1 cellular context compared by ENCODE assay signal in genomic region chr1:149962736-149963135, GRCh38.
TF ChIP-seq lines count a peak whose summit lies in the region.

No MANE protein-coding gene starts in this region.

TF ChIP-seq in WTC11, 78 proteins besides CTCF, POLR2A, EP300 and RAD21 (continued from another document):
- no peak for TF ChIP-seq FOXP1 (CRISPR knock-in tag; IDR thresholded peaks at IDR 0.05; ENCODE audit: borderline replicate concordance)
- no peak for TF ChIP-seq FOXJ3 (CRISPR knock-in tag; IDR thresholded peaks at IDR 0.05; ENCODE audit: borderline replicate concordance)
- TF ChIP-seq ZNF232 (CRISPR knock-in tag; IDR thresholded peaks at IDR 0.05) = no peak
- no peak for TF ChIP-seq SMAD3 (CRISPR knock-in tag; IDR thresholded peaks at IDR 0.05; ENCODE audit: borderline replicate concordance)
- TF ChIP-seq NFATC4 (CRISPR knock-in tag; IDR thresholded peaks at IDR 0.05) = no peak
- TF ChIP-seq SP1 (CRISPR knock-in tag; conservative IDR thresholded peaks at IDR 0.05) = no peak
- TF ChIP-seq, protein P1, sequence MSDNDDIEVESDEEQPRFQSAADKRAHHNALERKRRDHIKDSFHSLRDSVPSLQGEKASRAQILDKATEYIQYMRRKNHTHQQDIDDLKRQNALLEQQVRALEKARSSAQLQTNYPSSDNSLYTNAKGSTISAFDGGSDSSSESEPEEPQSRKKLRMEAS (CRISPR knock-in tag; IDR thresholded peaks at IDR 0.05) = no peak
- TF ChIP-seq, protein P2, sequence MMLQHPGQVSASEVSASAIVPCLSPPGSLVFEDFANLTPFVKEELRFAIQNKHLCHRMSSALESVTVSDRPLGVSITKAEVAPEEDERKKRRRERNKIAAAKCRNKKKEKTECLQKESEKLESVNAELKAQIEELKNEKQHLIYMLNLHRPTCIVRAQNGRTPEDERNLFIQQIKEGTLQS (CRISPR knock-in tag; conservative IDR thresholded peaks at IDR 0.05) = no peak
- TF ChIP-seq ZNF219 (CRISPR knock-in tag; IDR thresholded peaks at IDR 0.05; ENCODE audit: borderline replicate concordance) = no peak
- TF ChIP-seq, protein P3, sequence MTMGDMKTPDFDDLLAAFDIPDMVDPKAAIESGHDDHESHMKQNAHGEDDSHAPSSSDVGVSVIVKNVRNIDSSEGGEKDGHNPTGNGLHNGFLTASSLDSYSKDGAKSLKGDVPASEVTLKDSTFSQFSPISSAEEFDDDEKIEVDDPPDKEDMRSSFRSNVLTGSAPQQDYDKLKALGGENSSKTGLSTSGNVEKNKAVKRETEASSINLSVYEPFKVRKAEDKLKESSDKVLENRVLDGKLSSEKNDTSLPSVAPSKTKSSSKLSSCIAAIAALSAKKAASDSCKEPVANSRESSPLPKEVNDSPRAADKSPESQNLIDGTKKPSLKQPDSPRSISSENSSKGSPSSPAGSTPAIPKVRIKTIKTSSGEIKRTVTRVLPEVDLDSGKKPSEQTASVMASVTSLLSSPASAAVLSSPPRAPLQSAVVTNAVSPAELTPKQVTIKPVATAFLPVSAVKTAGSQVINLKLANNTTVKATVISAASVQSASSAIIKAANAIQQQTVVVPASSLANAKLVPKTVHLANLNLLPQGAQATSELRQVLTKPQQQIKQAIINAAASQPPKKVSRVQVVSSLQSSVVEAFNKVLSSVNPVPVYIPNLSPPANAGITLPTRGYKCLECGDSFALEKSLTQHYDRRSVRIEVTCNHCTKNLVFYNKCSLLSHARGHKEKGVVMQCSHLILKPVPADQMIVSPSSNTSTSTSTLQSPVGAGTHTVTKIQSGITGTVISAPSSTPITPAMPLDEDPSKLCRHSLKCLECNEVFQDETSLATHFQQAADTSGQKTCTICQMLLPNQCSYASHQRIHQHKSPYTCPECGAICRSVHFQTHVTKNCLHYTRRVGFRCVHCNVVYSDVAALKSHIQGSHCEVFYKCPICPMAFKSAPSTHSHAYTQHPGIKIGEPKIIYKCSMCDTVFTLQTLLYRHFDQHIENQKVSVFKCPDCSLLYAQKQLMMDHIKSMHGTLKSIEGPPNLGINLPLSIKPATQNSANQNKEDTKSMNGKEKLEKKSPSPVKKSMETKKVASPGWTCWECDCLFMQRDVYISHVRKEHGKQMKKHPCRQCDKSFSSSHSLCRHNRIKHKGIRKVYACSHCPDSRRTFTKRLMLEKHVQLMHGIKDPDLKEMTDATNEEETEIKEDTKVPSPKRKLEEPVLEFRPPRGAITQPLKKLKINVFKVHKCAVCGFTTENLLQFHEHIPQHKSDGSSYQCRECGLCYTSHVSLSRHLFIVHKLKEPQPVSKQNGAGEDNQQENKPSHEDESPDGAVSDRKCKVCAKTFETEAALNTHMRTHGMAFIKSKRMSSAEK (CRISPR knock-in tag; IDR thresholded peaks at IDR 0.05; ENCODE audit: borderline replicate concordance) = no peak
- TF ChIP-seq ZNF121 (CRISPR knock-in tag; IDR thresholded peaks at IDR 0.05) = no peak
- no peak for TF ChIP-seq HMGA2 (CRISPR knock-in tag; IDR thresholded peaks at IDR 0.05)
- no peak for TF ChIP-seq GTF2I (CRISPR knock-in tag; conservative IDR thresholded peaks at IDR 0.05)
- TF ChIP-seq, protein P4, sequence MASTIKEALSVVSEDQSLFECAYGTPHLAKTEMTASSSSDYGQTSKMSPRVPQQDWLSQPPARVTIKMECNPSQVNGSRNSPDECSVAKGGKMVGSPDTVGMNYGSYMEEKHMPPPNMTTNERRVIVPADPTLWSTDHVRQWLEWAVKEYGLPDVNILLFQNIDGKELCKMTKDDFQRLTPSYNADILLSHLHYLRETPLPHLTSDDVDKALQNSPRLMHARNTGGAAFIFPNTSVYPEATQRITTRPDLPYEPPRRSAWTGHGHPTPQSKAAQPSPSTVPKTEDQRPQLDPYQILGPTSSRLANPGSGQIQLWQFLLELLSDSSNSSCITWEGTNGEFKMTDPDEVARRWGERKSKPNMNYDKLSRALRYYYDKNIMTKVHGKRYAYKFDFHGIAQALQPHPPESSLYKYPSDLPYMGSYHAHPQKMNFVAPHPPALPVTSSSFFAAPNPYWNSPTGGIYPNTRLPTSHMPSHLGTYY (CRISPR knock-in tag; IDR thresholded peaks at IDR 0.05) = no peak
- no peak for TF ChIP-seq FOXP4 (CRISPR knock-in tag; IDR thresholded peaks at IDR 0.05)
